In genomic region chr19:2944775-2945574, GRCh38 we compare ENCODE assay signal across 8 cellular contexts. TPM values are rescaled to one million over a fixed set of nuclear protein-coding genes. Genes with fewer than 3 reads are reported as not detected.
DNase-seq lines count a peak whose midpoint lies in the region; TF ChIP-seq lines count a peak whose summit lies in the region.

ZNF77 (minus strand) TSS chr19:2944971; CDS start chr19:2944840, 131 bp downstream.

- peak within 1 kb of the TSS; percentile 75 for H3K9ac ChIP-seq in SK-N-SH

- POLR2A ChIA-PET in SK-N-SH (lab: Yijun Ruan, JAX) = interaction anchor here (1.0 kb wide), 1 partner anchor 104 kb away, joined by 3 read pairs; no protein-coding TSS in a partner anchor

- H3K4me3 Mint-ChIP-seq in HFFc6 = peak within 1 kb of the TSS; percentile 95
- peak within 1 kb of the TSS; percentile 97 for H3K4me3 Mint-ChIP-seq in activated naive CD8-positive, alpha-beta T cell

- H3K4me1 Mint-ChIP-seq in HFFc6 (ENCODE audit: low read depth) = peaks cover 12% of the 10 kb centered on the region
- H3K4me1 Mint-ChIP-seq in activated naive CD8-positive, alpha-beta T cell (ENCODE audit: low read depth) = peaks cover 37% of the 10 kb centered on the region

- peaks cover 9% of the 10 kb centered on the region in 2 experiments; a peak in 2 of 4 replicates for H3K4me1 ChIP-seq in SK-N-SH (ENCODE audit: control insufficient read depth in 1 of 2, insufficient read depth in 2 of 2, low read depth in 1 of 2, low read length in 1 of 2)

- H3K9me2 ChIP-seq in SK-N-SH = no peaks in the 10 kb centered on the region

- H3K9me3 Mint-ChIP-seq in HFFc6 = no peaks in the 10 kb centered on the region
- no peaks in the 10 kb centered on the region for H3K9me3 Mint-ChIP-seq in activated naive CD8-positive, alpha-beta T cell (ENCODE audit: low read depth)

- H3F3A ChIP-seq in SK-N-SH (replicated peaks; ENCODE audit: insufficient read depth) = peaks cover 20% of the 10 kb centered on the region

- peak within 1 kb of the TSS; percentile 97 for H2AFZ ChIP-seq in SK-N-SH (ENCODE audit: low read depth)

- no peaks in the 10 kb centered on the region for H3K27me3 ChIP-seq in SK-N-SH (ENCODE audit: insufficient read depth)

- peaks cover 13% of the 10 kb centered on the region for H3K36me3 Mint-ChIP-seq in HFFc6 (ENCODE audit: low read depth)
- no peaks in the 10 kb centered on the region for H3K36me3 Mint-ChIP-seq in activated naive CD8-positive, alpha-beta T cell

- peak within 1 kb of the TSS; percentile 62 to 90; a peak in 3 of 4 replicates for H3K27ac ChIP-seq in SK-N-SH (ENCODE audit: low read depth in 2 of 2, low read length in 1 of 2)
- H3K27ac ChIP-seq in temporal lobe (ENCODE audit: low read depth, low read length) = peak within 1 kb of the TSS; percentile 51

- CTCF ChIA-PET in SK-N-SH (lab: Yijun Ruan, JAX) = interaction anchor here (0.8 to 1.2 kb wide), 2 partner anchors 57 to 131 kb away, joined by 3 to 9 read pairs; no protein-coding TSS in a partner anchor

- no peaks in the 10 kb centered on the region for H4K20me1 ChIP-seq in SK-N-SH (ENCODE audit: insufficient read depth)

- peaks cover 12% of the 10 kb centered on the region for H3K79me2 ChIP-seq in SK-N-SH (ENCODE audit: insufficient read depth)

- WGBS in SK-N-SH (ENCODE audit: low lambda C conversion rate) = 2% methylated on average over 16 of the region's 74 CpGs

- peak within 1 kb of the TSS; percentile 72 to 97 for H3K4me3 ChIP-seq in SK-N-SH (ENCODE audit: low read depth in 2 of 2, low read length in 1 of 2)

- H3K36me3 ChIP-seq in SK-N-SH (replicated peaks in 1 of 2; ENCODE audit: control insufficient read depth in 1 of 2, insufficient read depth in 2 of 2, low read length in 1 of 2) = peaks cover 0 to 7% of the 10 kb centered on the region in 2 experiments

- no peaks in the 10 kb centered on the region for H3K9me3 ChIP-seq in SK-N-SH

- H3K27ac Mint-ChIP-seq in HFFc6 = peak within 1 kb of the TSS; percentile 97
- peak within 1 kb of the TSS; percentile 97 for H3K27ac Mint-ChIP-seq in activated naive CD8-positive, alpha-beta T cell

- DNase-seq in GM04504 (ENCODE audit: low read depth) (peak; percentile 99), HFFc6 (peak; percentile 98), NCI-H1048 (lab: John Stamatoyannopoulos, UW) (peak; percentile 97), SK-N-SH (peak; percentile 99), glomerular visceral epithelial cell (ENCODE audit: extremely low spot score) (peak; percentile 98), occipital lobe (lab: John Stamatoyannopoulos, UW) (peak; percentile 96)

- H3K4me2 ChIP-seq in SK-N-SH = peak within 1 kb of the TSS; percentile 91

- TF ChIP-seq RAD21 in SK-N-SH (IDR thresholded peaks at IDR 0.05; ENCODE audit: low read length) = no peak

- TF ChIP-seq CTCF in HFFc6 (IDR thresholded peaks at IDR 0.05) = peak; percentile 40
- TF ChIP-seq CTCF in SK-N-SH (IDR thresholded peaks at IDR 0.05) = no peak

- TF ChIP-seq EP300 in SK-N-SH (IDR thresholded peaks at IDR 0.05; ENCODE audit: borderline replicate concordance in 1 of 2, low read depth in 1 of 2, low read length in 1 of 2) = no peak

- peaks cover 4% of the 10 kb centered on the region; the same call in 1 of the 2 replicates for H3K27me3 Mint-ChIP-seq in HFFc6 (ENCODE audit: insufficient read depth)
- no peaks in the 10 kb centered on the region for H3K27me3 Mint-ChIP-seq in activated naive CD8-positive, alpha-beta T cell

TF ChIP-seq in SK-N-SH, 30 proteins besides CTCF, POLR2A, EP300 and RAD21:
- TF ChIP-seq FOXJ3 (CRISPR knock-in tag; IDR thresholded peaks at IDR 0.05) (no peak), MAX (IDR thresholded peaks at IDR 0.05; ENCODE audit: low read depth) (peak; percentile 84), SIN3A (IDR thresholded peaks at IDR 0.05; ENCODE audit: borderline replicate concordance, low read depth, low read length) (no peak), MXI1 (IDR thresholded peaks at IDR 0.05; ENCODE audit: low read depth, low read length) (peak; percentile 81), NFIC (IDR thresholded peaks at IDR 0.05; ENCODE audit: borderline replicate concordance) (no peak), TAF1 (IDR thresholded peaks at IDR 0.05; ENCODE audit: borderline replicate concordance, low read depth, low read length) (no peak), IRF3 (IDR thresholded peaks at IDR 0.05; ENCODE audit: low read depth, low read length) (peak; percentile 98), RFX5 (IDR thresholded peaks at IDR 0.05; ENCODE audit: low read length) (peak; percentile 87), POLR2AphosphoS5 (IDR thresholded peaks at IDR 0.05; ENCODE audit: low read depth, low read length) (0 out of 2 replicates have a peak, but pooled peaks have one; percentile 44), PBX3 (IDR thresholded peaks at IDR 0.05) (peak; percentile 99), MEF2A (IDR thresholded peaks at IDR 0.05; ENCODE audit: borderline replicate concordance, low read depth) (no peak), CHD2 (IDR thresholded peaks at IDR 0.05; ENCODE audit: low read length, partially characterized antibody) (peak; percentile 90)

RNA-seq across cellular contexts. Expression of gene ZNF77, which starts in this region (rescaled TPM):
- 1 to 10 TPM; 1.7 to 2.6 (median 2.2) TPM for total RNA-seq in HFFc6 (2021; fragmentation: NEBNext Ultra II Directional; extraction: Animal tissue kit (Norgen Biotek cat#: 25700))
- 4.4 and 6.6 TPM in 2 replicates for polyA plus RNA-seq in SK-N-SH (2012; rRNA removed)
- 4.8 and 5.0 TPM in 2 replicates for polyA plus RNA-seq in SK-N-SH (2012; cell fraction: cytosol; rRNA removed)
- polyA plus RNA-seq in SK-N-SH (2012; cell fraction: nucleus; rRNA removed) = 8.4 and 10.1 TPM in 2 replicates
- total RNA-seq in occipital lobe (6.4 TPM), temporal lobe (4.7 TPM)

Comparison
In these comparisons a context has a peak if more than half of its experiments do, and no peak if none do; other contexts are left out.
1. Peak in every context shown above with its lines: DNase-seq, H3K4me3 ChIP-seq and H3K27ac ChIP-seq.